Comparison of ENCODE assay signal across 8 cellular contexts in the genomic region with DNA sequence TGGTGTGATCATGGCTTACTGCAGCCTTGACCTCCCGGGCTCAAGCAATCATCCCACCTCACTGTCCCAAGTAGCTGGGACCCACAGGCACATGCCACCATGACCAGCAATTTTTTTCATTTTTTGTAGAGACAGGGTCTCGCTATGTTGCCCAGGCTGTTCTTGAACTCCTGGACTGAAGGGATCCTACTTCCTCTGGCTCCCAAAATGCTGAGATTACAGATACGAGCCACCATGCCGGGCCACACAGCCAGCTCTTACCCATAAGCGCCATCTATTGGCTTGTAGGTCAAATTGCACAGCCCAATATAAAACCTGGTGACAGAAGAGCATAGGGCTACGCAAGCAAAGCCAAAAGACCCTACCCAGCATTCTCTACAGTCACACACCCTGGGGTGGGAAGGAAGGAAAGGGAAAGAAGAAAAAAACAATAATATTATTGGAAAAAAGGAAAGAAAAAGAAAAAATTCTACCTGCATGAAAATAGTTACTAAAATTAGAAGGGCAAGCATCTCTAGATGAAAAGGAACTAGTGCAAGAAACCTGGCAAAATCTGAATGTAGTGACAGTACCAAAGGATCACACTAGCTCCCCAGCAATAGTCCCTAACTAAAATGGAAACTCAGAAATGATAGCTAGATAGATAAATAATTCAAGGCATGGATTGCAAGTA. TPM values are rescaled to one million over a fixed set of nuclear protein-coding genes. Genes with fewer than 3 reads are reported as not detected.
DNase-seq lines count a peak whose midpoint lies in the region; TF ChIP-seq lines count a peak whose summit lies in the region.

No MANE protein-coding gene starts in this region.

- no peaks in the 10 kb centered on the region; the same call in 1 of the 2 replicates for H3K4me1 ChIP-seq in HEK293 (ENCODE audit: control insufficient read depth, insufficient read depth, low read length)
- no peaks in the 10 kb centered on the region for H3K4me1 ChIP-seq in smooth muscle cell (ENCODE audit: low read depth)

- no peak overlapping the region for H3K27ac ChIP-seq in HEK293 (ENCODE audit: extremely low read depth, low read depth, low read length)
- H3K27ac ChIP-seq in smooth muscle cell (ENCODE audit: low read depth) = no peak overlapping the region

- TF ChIP-seq CTCF in HEK293 (tag by site-specific recombination; IDR thresholded peaks at IDR 0.05) (no peak; the same call in 1 of the 2 replicates), WI38 (IDR thresholded peaks at IDR 0.05; ENCODE audit: low read depth, low read length) (peak; percentile 29; the same call in 1 of the 2 replicates), smooth muscle cell (IDR thresholded peaks at IDR 0.05; ENCODE audit: borderline replicate concordance, insufficient read depth, poor library complexity, severe bottlenecking) (peak; percentile 69)

- no peaks in the 10 kb centered on the region for H3K79me2 ChIP-seq in smooth muscle cell (ENCODE audit: low read depth)

- no peaks in the 10 kb centered on the region for H3K36me3 ChIP-seq in HEK293 (ENCODE audit: control insufficient read depth in 2 of 2, insufficient read depth in 1 of 2, low read length in 2 of 2)
- H3K36me3 ChIP-seq in smooth muscle cell (ENCODE audit: low read depth) = no peaks in the 10 kb centered on the region

- H3K9me3 ChIP-seq in HEK293 (ENCODE audit: control insufficient read depth, insufficient read depth, low read depth, low read length) (no peaks in the 10 kb centered on the region), smooth muscle cell (replicated peaks; ENCODE audit: low read depth) (no peaks in the 10 kb centered on the region)

- no peak overlapping the region for H3K9ac ChIP-seq in smooth muscle cell (ENCODE audit: low read depth)

- CTCF ChIA-PET in HEK293 (lab: Yijun Ruan, JAX) = interaction anchor here (0.6 to 4.4 kb wide), 32 partner anchors 9 to 1472 kb away, joined by 3 to 24 read pairs (median 4); no protein-coding TSS in a partner anchor

- H4K20me1 ChIP-seq in smooth muscle cell (ENCODE audit: low read depth) = no peaks in the 10 kb centered on the region

- H2AFZ ChIP-seq in smooth muscle cell (ENCODE audit: low read depth) = no peak overlapping the region

- H3F3A ChIP-seq in smooth muscle cell (ENCODE audit: low read depth) = no peaks in the 10 kb centered on the region

- H3K4me2 ChIP-seq in smooth muscle cell = no peak overlapping the region

- DNase-seq in activated gamma-delta T cell treated with Interleukin-2 at 50 U/mL for 16 hours = peak; percentile 7
- no peak for DNase-seq in activated gamma-delta T cell (lab: John Stamatoyannopoulos, UW)
- DNase-seq in NCI-H1105 treated with DMSO at 0.1 percent for 48 hours (lab: John Stamatoyannopoulos, UW) = peak; percentile 66
- DNase-seq in glomerular endothelial cell (ENCODE audit: extremely low read depth, low read depth, low spot score) = peak; percentile 34
- DNase-seq in smooth muscle cell (lab: John Stamatoyannopoulos, UW; ENCODE audit: unreplicated experiment) = no peak
- no peak for DNase-seq in DMS79 treated with DMSO at 0.1 percent for 48 hours (lab: John Stamatoyannopoulos, UW)

- WGBS in smooth muscle cell (ENCODE audit: low lambda C conversion rate) = 31% methylated on average over 6 of the region's 6 CpGs

- H3K4me3 ChIP-seq in HEK293 (ENCODE audit: low read depth, low read length) = no peak overlapping the region
- H3K4me3 ChIP-seq in WI38 (ENCODE audit: low read depth, low read length) = no peak overlapping the region
- H3K4me3 ChIP-seq in smooth muscle cell = no peak overlapping the region

- peaks cover 15% of the 10 kb centered on the region for H3K27me3 ChIP-seq in smooth muscle cell (ENCODE audit: low read depth)

- POLR2A ChIA-PET in HEK293 (lab: Yijun Ruan, JAX) = no interaction called here

TF ChIP-seq in HEK293, 187 proteins besides CTCF, POLR2A, EP300 and RAD21:
- TF ChIP-seq SALL2 (tag by site-specific recombination; IDR thresholded peaks at IDR 0.05; ENCODE audit: borderline replicate concordance) = no peak
- TF ChIP-seq MYNN (tag by site-specific recombination; IDR thresholded peaks at IDR 0.05; ENCODE audit: borderline replicate concordance) = no peak
- TF ChIP-seq ZNF121 (tag by site-specific recombination; IDR thresholded peaks at IDR 0.05) = peak; percentile 63; the same call in 1 of the 2 replicates
- peak; percentile 90 for TF ChIP-seq ZNF654 (tag by site-specific recombination; IDR thresholded peaks at IDR 0.05; ENCODE audit: low read depth)
- TF ChIP-seq ZNF560 (tag by site-specific recombination; IDR thresholded peaks at IDR 0.05; ENCODE audit: borderline replicate concordance) = no peak

RNA-seq across cellular contexts. Expression of a gene that starts 29.4 kb away (rescaled TPM):
- 0.29 TPM in 1 of 2 replicates, not detected in the other for total RNA-seq in glomerular endothelial cell
- total RNA-seq in smooth muscle cell = 1.6 and 1.7 TPM in 2 replicates
- polyA plus RNA-seq in smooth muscle cell = 2.2 and 2.4 TPM in 2 replicates

Comparison
In these comparisons a context has a peak if more than half of its experiments do, and no peak if none do; other contexts are left out.
1. DNase-seq: peak in activated gamma-delta T cell treated with Interleukin-2 at 50 U/mL for 16 hours (single experiment), NCI-H1105 treated with DMSO at 0.1 percent for 48 hours (single experiment) and glomerular endothelial cell (single experiment); none in activated gamma-delta T cell (single experiment), smooth muscle cell (single experiment) and DMS79 treated with DMSO at 0.1 percent for 48 hours (single experiment).